22 cellular contexts compared by ENCODE assay signal in the genomic region with DNA sequence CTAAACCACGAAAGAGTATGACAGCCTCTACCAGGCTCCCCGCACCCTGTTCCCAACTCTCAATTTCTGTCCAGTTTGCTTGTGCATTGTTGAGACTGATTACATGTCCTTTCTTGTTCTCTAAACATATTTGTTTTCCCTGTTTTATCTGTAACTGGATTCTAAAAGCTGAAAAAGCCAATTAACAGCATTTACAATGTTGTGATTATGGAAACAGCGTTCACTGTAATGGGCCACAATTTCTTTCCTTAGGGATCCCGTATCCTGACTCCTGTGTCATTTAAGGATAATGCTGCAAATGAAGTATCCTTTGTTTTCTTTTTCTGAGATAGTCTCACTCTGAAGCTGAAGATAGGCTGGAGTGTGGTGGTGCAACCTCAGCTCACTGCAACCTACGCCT.
"Had no signal": no experiment of that assay in that cellular context is flagged by ENCODE, and none has a peak within 500 bp of the region (broad histone marks: within the 10 kb centered on the region; RNA-seq: fewer than 3 reads in every experiment).

No MANE protein-coding gene starts in this region.

- H3K4me1 Mint-ChIP-seq: activated T-helper 17 cell treated with anti-CD3 and anti-CD28 coated beads, Interleukin-2, amount 50 U/mL, for 72 hours had no signal

- H3K4me3 Mint-ChIP-seq: activated CD8-positive, alpha-beta T cell treated with anti-CD3 and anti-CD28 coated beads, Interleukin-2, amount 10 ng/mL, durations not matched to agents 7 days and 5 days; activated T-helper 17 cell treated with anti-CD3 and anti-CD28 coated beads, Interleukin-2, amount 50 U/mL, for 72 hours; central memory CD8-positive, alpha-beta T cell; effector memory CD8-positive, alpha-beta T cell; naive B cell; neural progenitor cell; type B pancreatic cell had no signal

- H2AFZ ChIP-seq: neural progenitor cell had no signal

- DNase-seq: activated CD4-positive, alpha-beta T cell treated with anti-CD3 and anti-CD28 coated beads, Interleukin-2, amount 50 U/mL, for 1 hour; activated CD8-positive, alpha-beta T cell treated with anti-CD3 and anti-CD28 coated beads, Interleukin-2, amount 10 ng/mL, durations not matched to agents 7 days and 5 days; activated T-cell treated with anti-CD3 and anti-CD28 coated beads, Interleukin-2, amount 50 U/mL, for 1 hour; aorta; dorsolateral prefrontal cortex; effector memory CD8-positive, alpha-beta T cell; heart right ventricle; lower lobe of right lung; mesendoderm; naive B cell; stimulated activated CD4-positive, alpha-beta T cell treated with anti-CD3 and anti-CD28 coated beads, Interleukin-4, amount 100 ng/mL, for 24 hours; stimulated activated naive CD4-positive, alpha-beta T cell treated with Interleukin-2 at 50 U/mL for 16 hours; T1000 had no signal

- H3K36me3 ChIP-seq: breast epithelium, neural progenitor cell had no signal

- H3K27me3 Mint-ChIP-seq: activated T-helper 17 cell treated with anti-CD3 and anti-CD28 coated beads, Interleukin-2, amount 50 U/mL, for 72 hours; central memory CD8-positive, alpha-beta T cell; effector memory CD8-positive, alpha-beta T cell; naive B cell; type B pancreatic cell had no signal

- H3K9me3 ChIP-seq: breast epithelium, heart right ventricle, lower lobe of right lung, thoracic aorta, vagina had no signal

- ATAC-seq: activated CD4-positive, CD25-positive, alpha-beta regulatory T cell treated with anti-CD3 and anti-CD28 coated beads, Interleukin-2, amount 50 U/mL, for 24 hours; activated CD8-positive, alpha-beta T cell treated with anti-CD3 and anti-CD28 coated beads, Interleukin-2, amount 10 ng/mL, durations not matched to agents 7 days and 5 days; activated naive CD4-positive, alpha-beta T cell treated with anti-CD3 and anti-CD28 coated beads, Interleukin-2, amount 50 U/mL, for 72 hours; activated T-helper 17 cell treated with anti-CD3 and anti-CD28 coated beads, Interleukin-2, amount 50 U/mL, for 72 hours; effector memory CD8-positive, alpha-beta T cell; heart right ventricle; lower lobe of right lung had no signal

- H3K9me3 Mint-ChIP-seq: activated naive CD4-positive, alpha-beta T cell treated with anti-CD3 and anti-CD28 coated beads, Interleukin-2, amount 50 U/mL, for 72 hours; activated T-helper 17 cell treated with anti-CD3 and anti-CD28 coated beads, Interleukin-2, amount 50 U/mL, for 72 hours; central memory CD8-positive, alpha-beta T cell; effector memory CD8-positive, alpha-beta T cell; type B pancreatic cell had no signal

- H3K27ac ChIP-seq: breast epithelium, lower lobe of right lung, neural progenitor cell, thoracic aorta, vagina had no signal

- H3K27ac Mint-ChIP-seq: activated CD8-positive, alpha-beta T cell treated with anti-CD3 and anti-CD28 coated beads, Interleukin-2, amount 10 ng/mL, durations not matched to agents 7 days and 5 days; activated T-helper 17 cell treated with anti-CD3 and anti-CD28 coated beads, Interleukin-2, amount 50 U/mL, for 72 hours; effector memory CD8-positive, alpha-beta T cell; naive B cell; type B pancreatic cell had no signal

- H3K4me3 ChIP-seq: breast epithelium, dorsolateral prefrontal cortex, heart right ventricle, lower lobe of right lung, neural progenitor cell, thoracic aorta, vagina had no signal

- H3K4me2 ChIP-seq: neural progenitor cell had no signal

- H3K27me3 ChIP-seq: breast epithelium, dorsolateral prefrontal cortex, heart right ventricle, vagina had no signal

- H3K4me1 ChIP-seq: breast epithelium, lower lobe of right lung, neural progenitor cell had no signal
